ENCODE assay signal across 16 cellular contexts in genomic region chr5:136061630-136062381, GRCh38. TPM values are rescaled to one million over a fixed set of nuclear protein-coding genes. Genes with fewer than 3 reads are reported as not detected.
"Had no signal": no experiment of that assay in that cellular context is flagged by ENCODE, and none has a peak within 500 bp of the region (broad histone marks: within the 10 kb centered on the region; RNA-seq: fewer than 3 reads in every experiment).

No MANE protein-coding gene starts in this region.

- H3K4me3 Mint-ChIP-seq: activated naive CD4-positive, alpha-beta T cell treated with anti-CD3 and anti-CD28 coated beads for 36 hours; neural crest cell; stimulated activated naive CD8-positive, alpha-beta T cell treated with anti-CD3 and anti-CD28 coated beads, Interleukin-15, Interleukin-2, amounts not matched to agents 100 ng/mL and 50 ng/mL, for 24 hours; T-cell had no signal

- H3K27me3 ChIP-seq: ascending aorta, esophagus squamous epithelium, hepatocyte, right lobe of liver, suprapubic skin had no signal

- H3K27ac Mint-ChIP-seq: activated naive CD4-positive, alpha-beta T cell treated with anti-CD3 and anti-CD28 coated beads for 36 hours; activated T-helper 2 cell treated with anti-CD3 and anti-CD28 coated beads, Interferon-gamma antibody, Interleukin-2, Interleukin-4, amounts not matched to agents 10 μg/mL and 5 μg/mL and 100 μg/mL, durations not matched to agents 14 hours and 24 hours and 36 hours; stimulated activated naive CD8-positive, alpha-beta T cell treated with anti-CD3 and anti-CD28 coated beads, Interleukin-15, Interleukin-2, amounts not matched to agents 100 ng/mL and 50 ng/mL, for 24 hours; T-cell had no signal

- FAIRE-seq: kidney had no signal

- H3K9me3 ChIP-seq: ascending aorta, esophagus squamous epithelium, psoas muscle, right lobe of liver, suprapubic skin had no signal

- ATAC-seq: activated CD4-positive, CD25-positive, alpha-beta regulatory T cell treated with anti-CD3 and anti-CD28 coated beads, Interleukin-2, amount 50 U/mL, for 24 hours had no signal

- H3K4me2 ChIP-seq: hepatocyte had no signal

- DNase-seq: activated CD4-positive, alpha-beta T cell treated with anti-CD3 and anti-CD28 coated beads, Interleukin-2, amount 50 U/mL, for 1 hour; activated T-cell treated with anti-CD3 and anti-CD28 coated beads, Interleukin-2, amount 50 U/mL, for 1 hour; esophagus squamous epithelium; kidney; psoas muscle; T1000 had no signal

- H2AFZ ChIP-seq: hepatocyte had no signal

- H3K36me3 ChIP-seq: right lobe of liver had no signal

- H3K36me3 Mint-ChIP-seq: T-cell had no signal

- H3K27ac ChIP-seq: ascending aorta, esophagus squamous epithelium, hepatocyte, psoas muscle, suprapubic skin had no signal

- H3K4me3 ChIP-seq: ascending aorta, esophagus squamous epithelium, hepatocyte, psoas muscle, right lobe of liver, suprapubic skin had no signal

- H3K4me1 Mint-ChIP-seq: T-cell had no signal

- H3K79me2 ChIP-seq: hepatocyte had no signal

- H3K4me1 ChIP-seq: psoas muscle had no signal

RNA-seq across cellular contexts. Expression of gene TGFBI, which starts 33.0 kb away (rescaled TPM):
- total RNA-seq: activated naive CD4-positive, alpha-beta T cell treated with anti-CD3 and anti-CD28 coated beads for 36 hours; activated T-helper 2 cell treated with anti-CD3 and anti-CD28 coated beads, Interferon-gamma antibody, Interleukin-2, Interleukin-4, amounts not matched to agents 10 μg/mL and 5 μg/mL and 100 μg/mL, durations not matched to agents 14 hours and 24 hours and 36 hours had no signal
